Comparison of ENCODE assay signal across 8 cellular contexts in genomic region chr13:114043421-114044053, GRCh38.
DNase-seq lines count a peak whose midpoint lies in the region; ATAC-seq and TF ChIP-seq lines count a peak whose summit lies in the region.

No MANE protein-coding gene starts in this region.

- H3K9me3 ChIP-seq in AG04450 (ENCODE audit: control insufficient read depth, insufficient read depth, low read length): peaks cover 34% of the 10 kb centered on the region; the same call in 1 of the 2 replicates
- H3K9me3 ChIP-seq in OCI-LY7 (ENCODE audit: low read length): no peaks in the 10 kb centered on the region
- H3K9me3 ChIP-seq in esophagus squamous epithelium: no peaks in the 10 kb centered on the region

- H3K9ac ChIP-seq in rectal smooth muscle tissue (ENCODE audit: low read length): no peak overlapping the region

- CTCF ChIA-PET in AG04450 (lab: Charles Lee): no interaction called here
- CTCF ChIA-PET in OCI-LY7 (lab: Charles Lee; ENCODE audit: unreplicated experiment): interaction anchor here (0.7 to 1.1 kb wide), 2 partner anchors 55 to 275 kb away, joined by 3 read pairs; no protein-coding TSS in a partner anchor

- WGBS in esophagus squamous epithelium, 2 donors: 76 to 84% methylated on average over 3 to 10 of the region's 37 CpGs

- H3K4me1 ChIP-seq in OCI-LY7 (ENCODE audit: insufficient read depth, low read length, poor library complexity, severe bottlenecking) (peaks cover 36% of the 10 kb centered on the region), esophagus squamous epithelium (peaks cover under 1 to 6% (median 1%) of the 10 kb centered on the region in 3 donors), rectal smooth muscle tissue (ENCODE audit: control insufficient read depth, insufficient read depth, low read length) (no peaks in the 10 kb centered on the region)

- POLR2A ChIA-PET in AG04450 (lab: Yijun Ruan, JAX) (interaction anchor here (0.6 to 1.1 kb wide), 3 partner anchors 22 to 89 kb away, joined by 3 read pairs; partner anchors contain the start of gene RASA3), OCI-LY7 (lab: Charles Lee) (interaction anchor here (1.1 kb wide), 1 partner anchor 67 kb away, joined by 3 read pairs; no protein-coding TSS in a partner anchor)

- DNase-seq in AG04450 (ENCODE audit: low read depth, low spot score): peak; percentile 65
- peak; percentile 86 for DNase-seq in OCI-LY7 (ENCODE audit: low spot score)
- DNase-seq in esophagus squamous epithelium (lab: John Stamatoyannopoulos, UW): peak; percentile 21
- DNase-seq in middle frontal gyrus (ENCODE audit: extremely low spot score, low spot score): no peak

- no peak overlapping the region for H3K4me3 ChIP-seq in AG04450 (ENCODE audit: low read depth, low read length)
- H3K4me3 ChIP-seq in OCI-LY7 (ENCODE audit: low read depth, low read length, poor library complexity, severe bottlenecking): no peak overlapping the region
- H3K4me3 ChIP-seq in esophagus squamous epithelium: no peak overlapping the region
- H3K4me3 ChIP-seq in rectal smooth muscle tissue (ENCODE audit: low read length): no peak overlapping the region

- H3K27me3 ChIP-seq in AG04450 (ENCODE audit: control insufficient read depth, insufficient read depth, low read length) (no peaks in the 10 kb centered on the region), esophagus squamous epithelium (no peaks in the 10 kb centered on the region), rectal smooth muscle tissue (ENCODE audit: control insufficient read depth, insufficient read depth, low read length) (no peaks in the 10 kb centered on the region)

- no TSS peak for BruUV-seq in OCI-LY7 (replicated peaks; lab: Mats Ljungman, UMichigan)

- H3K36me3 ChIP-seq in OCI-LY7 (ENCODE audit: insufficient read depth, low read length) (no peaks in the 10 kb centered on the region), esophagus squamous epithelium (no peaks in the 10 kb centered on the region), rectal smooth muscle tissue (ENCODE audit: control insufficient read depth, insufficient read depth, low read length) (peaks cover 2% of the 10 kb centered on the region)

- no peaks in the 10 kb centered on the region for H3K79me2 ChIP-seq in OCI-LY7 (ENCODE audit: insufficient read depth, low read depth, low read length)

- H2AFZ ChIP-seq in OCI-LY7 (ENCODE audit: low read length): peak overlapping the region; percentile 32; the same call in 1 of the 2 replicates

- TF ChIP-seq CTCF in AG04450 (IDR thresholded peaks at IDR 0.05; ENCODE audit: low read depth, low read length): peak; percentile 33
- peak; percentile 56 for TF ChIP-seq CTCF in OCI-LY7 (conservative IDR thresholded peaks at IDR 0.05; ENCODE audit: low read length)
- TF ChIP-seq CTCF in esophagus squamous epithelium (IDR thresholded peaks at IDR 0.05): no peak

- H3K4me2 ChIP-seq in OCI-LY7 (ENCODE audit: low read length): peak overlapping the region; percentile 42

- intact Hi-C loops in OCI-LY7 (cut with micrococcal nuclease; ENCODE audit: unreplicated experiment): loop anchor here (1.0 kb wide), 1 partner anchor 17 kb away; no protein-coding TSS in a partner anchor
- intact Hi-C loops in esophagus squamous epithelium (cut with DNase I): no loop called here

- ATAC-seq in GM21447 (IDR thresholded peaks at IDR 0.05; ENCODE audit: unreplicated experiment) (peak; percentile 76), HG02759 (IDR thresholded peaks at IDR 0.05; ENCODE audit: unreplicated experiment) (no peak), GM18519 (IDR thresholded peaks at IDR 0.05; ENCODE audit: low FRiP score, unreplicated experiment) (no peak)

- no peaks in the 10 kb centered on the region for H4K20me1 ChIP-seq in OCI-LY7 (ENCODE audit: insufficient read depth, low read length)

- TF ChIP-seq POLR2A in esophagus squamous epithelium (IDR thresholded peaks at IDR 0.05): no peak

- no peaks in the 10 kb centered on the region for H3K9me2 ChIP-seq in OCI-LY7 (ENCODE audit: insufficient read depth, low read length)

- H3K27ac ChIP-seq in AG04450 (ENCODE audit: low read depth, low read length): peak overlapping the region; percentile 52
- H3K27ac ChIP-seq in OCI-LY7 (ENCODE audit: low read depth, low read length, poor library complexity, severe bottlenecking): peak overlapping the region; percentile 31
- H3K27ac ChIP-seq in esophagus squamous epithelium: peak overlapping the region in 2 of 4 donors; percentile 12 to 28
- H3K27ac ChIP-seq in rectal smooth muscle tissue (ENCODE audit: low read depth, low read length): peak overlapping the region; percentile 6

Comparison
In these comparisons a context has a peak if more than half of its experiments do, and no peak if none do; other contexts are left out.
1. CTCF ChIP-seq: peak in AG04450 (single experiment) and OCI-LY7 (single experiment); none in esophagus squamous epithelium (0 of 6).